Comparison of ENCODE assay signal across 9 cellular contexts in genomic region chrX:51404445-51404844, GRCh38.
"Had no signal": no experiment of that assay in that cellular context is flagged by ENCODE, and none has a peak within 500 bp of the region (broad histone marks: within the 10 kb centered on the region; RNA-seq: fewer than 3 reads in every experiment).

No MANE protein-coding gene starts in this region.

- H3K9me3 ChIP-seq: HAP-1 had no signal

- FAIRE-seq: HTR-8/SVneo had no signal

- H2AFZ ChIP-seq: GM23248 had no signal

- ATAC-seq: HCT116 had no signal

- H3K9ac ChIP-seq: GM23248, KMS-11 had no signal

- H3K36me3 ChIP-seq: HAP-1 had no signal

- H3K4me3 ChIP-seq: GM23248, HAP-1 had no signal

- H3K4me2 ChIP-seq: KMS-11 had no signal

- H3K4me1 ChIP-seq: HAP-1 had no signal

- H3K27ac ChIP-seq: GM23248, KMS-11 had no signal

- DNase-seq: GM23248, GOT3, H7, HFFc6, KBM-7 had no signal
